Comparison of ENCODE assay signal across 8 cellular contexts in genomic region chr4:88522702-88523324, GRCh38. TPM values are rescaled to one million over a fixed set of nuclear protein-coding genes. Genes with fewer than 3 reads are reported as not detected.
DNase-seq lines count a peak whose midpoint lies in the region; TF ChIP-seq lines count a peak whose summit lies in the region.

No MANE protein-coding gene starts in this region.

- H3K4me3 ChIP-seq in endodermal cell (ENCODE audit: low read length): peak overlapping the region; percentile 92
- H3K4me3 ChIP-seq in mesendoderm (ENCODE audit: low read length): peak overlapping the region; percentile 80
- H3K4me3 ChIP-seq in stomach smooth muscle (ENCODE audit: low read length in 2 of 2): peak overlapping the region; percentile 79 to 89

- peak overlapping the region; percentile 60 for H3K27ac ChIP-seq in endodermal cell (ENCODE audit: low read depth, low read length)
- peak overlapping the region; percentile 25 for H3K27ac ChIP-seq in mesendoderm (ENCODE audit: low read depth, low read length)
- H3K27ac ChIP-seq in stomach smooth muscle (ENCODE audit: low read length): peak overlapping the region; percentile 83

- DNase-seq in NCI-H146 (lab: John Stamatoyannopoulos, UW): peak; percentile 2
- DNase-seq in NCI-H146 treated with DMSO at 0.1 percent for 48 hours (lab: John Stamatoyannopoulos, UW; ENCODE audit: unreplicated experiment): no peak
- DNase-seq in Kasumi-1 (lab: John Stamatoyannopoulos, UW): peak; percentile 42 to 62
- DNase-seq in activated CD4-positive, alpha-beta T cell treated with anti-CD3 and anti-CD28 coated beads, Interleukin-2, amount 10 ng/mL, durations not matched to agents 7 days and 5 days: peak; percentile 20
- DNase-seq in endodermal cell: peak; percentile 69
- DNase-seq in mesendoderm: peak; percentile 67
- no peak for DNase-seq in cerebellar nuclear complex (lab: John Stamatoyannopoulos, UW)

- peak overlapping the region; percentile 87 for H3K4ac ChIP-seq in mesendoderm (ENCODE audit: low read depth, low read length)

- H3K23ac ChIP-seq in mesendoderm (ENCODE audit: low read length): peak overlapping the region; percentile 3

- H3K9me3 ChIP-seq in endodermal cell (ENCODE audit: control insufficient read depth, low read length): no peaks in the 10 kb centered on the region
- H3K9me3 ChIP-seq in stomach smooth muscle (ENCODE audit: control insufficient read depth in 2 of 2, low read length in 2 of 2): no peaks in the 10 kb centered on the region

- H4K8ac ChIP-seq in mesendoderm (ENCODE audit: low read depth, low read length): no peak overlapping the region

- H3K36me3 Mint-ChIP-seq in activated CD4-positive, alpha-beta T cell treated with anti-CD3 and anti-CD28 coated beads, Interleukin-2, amount 10 ng/mL, durations not matched to agents 7 days and 5 days (ENCODE audit: low read depth): peaks cover 19% of the 10 kb centered on the region
- peaks cover 15% of the 10 kb centered on the region for H3K36me3 Mint-ChIP-seq in endodermal cell (ENCODE audit: low read depth)

- H2BK5ac ChIP-seq in mesendoderm (ENCODE audit: low read length): no peak overlapping the region

- peak overlapping the region; percentile 60 for H3K18ac ChIP-seq in mesendoderm (ENCODE audit: low read length)

- peak overlapping the region; percentile 90 for H3K56ac ChIP-seq in mesendoderm (ENCODE audit: low read length)

- peaks cover 42% of the 10 kb centered on the region for H3K4me1 Mint-ChIP-seq in activated CD4-positive, alpha-beta T cell treated with anti-CD3 and anti-CD28 coated beads, Interleukin-2, amount 10 ng/mL, durations not matched to agents 7 days and 5 days
- H3K4me1 Mint-ChIP-seq in endodermal cell: peaks cover 8% of the 10 kb centered on the region

- peak overlapping the region; percentile 92 for H3K4me3 Mint-ChIP-seq in activated CD4-positive, alpha-beta T cell treated with anti-CD3 and anti-CD28 coated beads, Interleukin-2, amount 10 ng/mL, durations not matched to agents 7 days and 5 days
- H3K4me3 Mint-ChIP-seq in endodermal cell: peak overlapping the region; percentile 90

- no peak overlapping the region for H2AK5ac ChIP-seq in mesendoderm (ENCODE audit: low read length)

- H2BK15ac ChIP-seq in mesendoderm (replicated peaks; ENCODE audit: low read depth): no peak overlapping the region

- no peak for TF ChIP-seq CTCF in endodermal cell (conservative IDR thresholded peaks at IDR 0.05)

- H3K4me1 ChIP-seq in endodermal cell (ENCODE audit: control insufficient read depth, insufficient read depth, low read length): no peaks in the 10 kb centered on the region
- H3K4me1 ChIP-seq in mesendoderm (ENCODE audit: control insufficient read depth, low read depth, low read length): no peaks in the 10 kb centered on the region
- peaks cover 9% of the 10 kb centered on the region for H3K4me1 ChIP-seq in stomach smooth muscle (ENCODE audit: control insufficient read depth, insufficient read depth, low read length)

- H3K27me3 ChIP-seq in endodermal cell (ENCODE audit: control insufficient read depth, insufficient read depth, low read length, poor library complexity, severe bottlenecking): no peaks in the 10 kb centered on the region
- H3K27me3 ChIP-seq in mesendoderm (ENCODE audit: insufficient read depth, low read length, poor library complexity): no peaks in the 10 kb centered on the region
- H3K27me3 ChIP-seq in stomach smooth muscle (ENCODE audit: control insufficient read depth in 1 of 2, insufficient read depth in 2 of 2, low read length in 2 of 2): no peaks in the 10 kb centered on the region

- H3K9me3 Mint-ChIP-seq in activated CD4-positive, alpha-beta T cell treated with anti-CD3 and anti-CD28 coated beads, Interleukin-2, amount 10 ng/mL, durations not matched to agents 7 days and 5 days: no peaks in the 10 kb centered on the region
- no peaks in the 10 kb centered on the region for H3K9me3 Mint-ChIP-seq in endodermal cell

- H2BK120ac ChIP-seq in mesendoderm (ENCODE audit: low read depth, low read length): no peak overlapping the region

- H3K27ac Mint-ChIP-seq in activated CD4-positive, alpha-beta T cell treated with anti-CD3 and anti-CD28 coated beads, Interleukin-2, amount 10 ng/mL, durations not matched to agents 7 days and 5 days: peak overlapping the region; percentile 91
- H3K27ac Mint-ChIP-seq in endodermal cell: peak overlapping the region; percentile 91

- POLR2A ChIA-PET in activated CD4-positive, alpha-beta T cell treated with anti-CD3 and anti-CD28 coated beads, Interleukin-2, amount 10 ng/mL, durations not matched to agents 7 days and 5 days (lab: Charles Lee): no interaction called here

- H3K36me3 ChIP-seq in endodermal cell (ENCODE audit: control insufficient read depth, insufficient read depth, low read length) (peaks cover 21% of the 10 kb centered on the region), mesendoderm (ENCODE audit: control insufficient read depth, insufficient read depth, low read length) (no peaks in the 10 kb centered on the region), stomach smooth muscle (ENCODE audit: control insufficient read depth in 2 of 2, insufficient read depth in 2 of 2, low read length in 2 of 2) (peaks cover 2 to 10% of the 10 kb centered on the region in 2 donors)

- peak overlapping the region; percentile 73 for H3K4me2 ChIP-seq in mesendoderm (ENCODE audit: low read length)

- H3K9ac ChIP-seq in endodermal cell (ENCODE audit: extremely low read depth, low read length, poor library complexity, severe bottlenecking): peak overlapping the region; percentile 70
- H3K9ac ChIP-seq in mesendoderm (ENCODE audit: low read length): peak overlapping the region; percentile 76
- peak overlapping the region; percentile 86 to 91 for H3K9ac ChIP-seq in stomach smooth muscle (ENCODE audit: low read length in 2 of 2)

- no peak overlapping the region for H4K5ac ChIP-seq in mesendoderm (ENCODE audit: low read length)

- H3K27me3 Mint-ChIP-seq in activated CD4-positive, alpha-beta T cell treated with anti-CD3 and anti-CD28 coated beads, Interleukin-2, amount 10 ng/mL, durations not matched to agents 7 days and 5 days: no peaks in the 10 kb centered on the region
- H3K27me3 Mint-ChIP-seq in endodermal cell (ENCODE audit: insufficient read depth): no peaks in the 10 kb centered on the region

- CTCF ChIA-PET in activated CD4-positive, alpha-beta T cell treated with anti-CD3 and anti-CD28 coated beads, Interleukin-2, amount 10 ng/mL, durations not matched to agents 7 days and 5 days (lab: Charles Lee): interaction anchor here (0.8 to 1.4 kb wide), 5 partner anchors 17 to 244 kb away, joined by 3 read pairs; no protein-coding TSS in a partner anchor

- 1 to 4% methylated on average over 22 to 28 of the region's 28 CpGs for WGBS in endodermal cell (ENCODE audit: insufficient coverage in 1 of 2, insufficient read length in 1 of 2), 2 experiments
- WGBS in mesendoderm (ENCODE audit: extremely low coverage, insufficient coverage, low lambda C conversion rate): no CpG with 5 or more reads among the region's 28 CpGs

- peaks cover 6% of the 10 kb centered on the region for H3K79me1 ChIP-seq in mesendoderm (ENCODE audit: low read length)

- peaks cover 13% of the 10 kb centered on the region for H3K79me2 ChIP-seq in mesendoderm (ENCODE audit: control insufficient read depth, insufficient read depth, low read length)

RNA-seq across cellular contexts. Expression of gene PYURF, which starts 0.8 kb away (rescaled TPM):
- 10 to 100 TPM; 37.0 to 47.5 TPM for total RNA-seq in activated CD4-positive, alpha-beta T cell treated with anti-CD3 and anti-CD28 coated beads, Interleukin-2, amount 10 ng/mL, durations not matched to agents 7 days and 5 days
- 10 to 100 TPM; 47.8 to 58.3 TPM for total RNA-seq in endodermal cell
- 82.1 TPM for polyA plus RNA-seq in endodermal cell (2013, experiment 1 of 2)
- polyA plus RNA-seq in endodermal cell (2013, experiment 2 of 2): 79.4 TPM
- 71.4 TPM for polyA plus RNA-seq in mesendoderm (2013, experiment 1 of 2)
- polyA plus RNA-seq in mesendoderm (2013, experiment 2 of 2): 71.4 TPM

Comparison
In these comparisons a context has a peak if more than half of its experiments do, and no peak if none do; other contexts are left out.
1. DNase-seq: peak in NCI-H146 (single experiment), Kasumi-1 (2 of 2), activated CD4-positive, alpha-beta T cell treated with anti-CD3 and anti-CD28 coated beads, Interleukin-2, amount 10 ng/mL, durations not matched to agents 7 days and 5 days (single experiment), endodermal cell (single experiment) and mesendoderm (single experiment); none in NCI-H146 treated with DMSO at 0.1 percent for 48 hours (single experiment) and cerebellar nuclear complex (0 of 2).
2. H3K27ac ChIP-seq: peak in every context shown above with its lines; median percentile 83 in stomach smooth muscle; 60 in endodermal cell; 25 in mesendoderm.
3. Peak in every context shown above with its lines, with median percentiles within 50 percentile points of each other: H3K4me3 ChIP-seq and H3K9ac ChIP-seq.